Comparison of ENCODE assay signal across 1 cellular context in the genomic region with DNA sequence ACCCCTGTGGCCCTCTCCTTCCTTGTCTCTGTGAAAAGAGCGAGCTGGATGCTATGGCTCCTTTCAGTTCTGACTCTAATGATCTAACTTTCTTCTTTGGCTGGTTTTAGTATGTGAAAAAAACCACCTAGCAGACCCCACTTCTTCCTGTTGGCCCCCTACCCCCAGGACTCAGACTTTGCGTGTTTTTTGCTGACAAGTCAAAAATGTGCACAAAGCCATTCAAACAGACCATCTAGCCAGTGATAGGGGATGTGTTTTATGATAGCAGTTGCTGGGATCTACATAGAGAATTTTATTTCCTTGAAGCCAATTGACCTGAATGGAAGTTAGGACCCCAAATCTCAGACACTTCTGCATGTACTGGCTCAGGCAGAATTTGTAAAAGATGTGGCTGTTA.
TF ChIP-seq lines count a peak whose summit lies in the region.

No MANE protein-coding gene starts in this region.

TF ChIP-seq in K562, 482 proteins besides CTCF, POLR2A, EP300 and RAD21:
- TF ChIP-seq NFE2 (IDR thresholded peaks at IDR 0.05; ENCODE audit: low read depth) = no peak
- peak; percentile 91 for TF ChIP-seq C11orf30 (IDR thresholded peaks at IDR 0.05; ENCODE audit: low read depth)
- TF ChIP-seq ZNF316 (IDR thresholded peaks at IDR 0.05) = peak; percentile 95
- no peak for TF ChIP-seq RNF219 (CRISPR knock-in tag; IDR thresholded peaks at IDR 0.05)
- TF ChIP-seq, protein P1, sequence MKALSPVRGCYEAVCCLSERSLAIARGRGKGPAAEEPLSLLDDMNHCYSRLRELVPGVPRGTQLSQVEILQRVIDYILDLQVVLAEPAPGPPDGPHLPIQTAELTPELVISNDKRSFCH (CRISPR knock-in tag; IDR thresholded peaks at IDR 0.05) = no peak
- TF ChIP-seq, protein P1 (tag; IDR thresholded peaks at IDR 0.05) = no peak
- peak; percentile 86 for TF ChIP-seq MAFG (tag; conservative IDR thresholded peaks at IDR 0.05)
- TF ChIP-seq MAFF (IDR thresholded peaks at IDR 0.05; ENCODE audit: low read length) = peak; percentile 94
- TF ChIP-seq MAFK (IDR thresholded peaks at IDR 0.05; ENCODE audit: low read length) = peak; percentile 93
- TF ChIP-seq, protein P2, sequence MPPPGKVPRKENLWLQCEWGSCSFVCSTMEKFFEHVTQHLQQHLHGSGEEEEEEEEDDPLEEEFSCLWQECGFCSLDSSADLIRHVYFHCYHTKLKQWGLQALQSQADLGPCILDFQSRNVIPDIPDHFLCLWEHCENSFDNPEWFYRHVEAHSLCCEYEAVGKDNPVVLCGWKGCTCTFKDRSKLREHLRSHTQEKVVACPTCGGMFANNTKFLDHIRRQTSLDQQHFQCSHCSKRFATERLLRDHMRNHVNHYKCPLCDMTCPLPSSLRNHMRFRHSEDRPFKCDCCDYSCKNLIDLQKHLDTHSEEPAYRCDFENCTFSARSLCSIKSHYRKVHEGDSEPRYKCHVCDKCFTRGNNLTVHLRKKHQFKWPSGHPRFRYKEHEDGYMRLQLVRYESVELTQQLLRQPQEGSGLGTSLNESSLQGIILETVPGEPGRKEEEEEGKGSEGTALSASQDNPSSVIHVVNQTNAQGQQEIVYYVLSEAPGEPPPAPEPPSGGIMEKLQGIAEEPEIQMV (tag; conservative IDR thresholded peaks at IDR 0.05; ENCODE audit: low read depth) = no peak
